ENCODE assay signal across 13 cellular contexts in genomic region chr3:158771018-158771350, GRCh38. TPM values are rescaled to one million over a fixed set of nuclear protein-coding genes. Genes with fewer than 3 reads are reported as not detected.
"Had no signal": no experiment of that assay in that cellular context is flagged by ENCODE, and none has a peak within 500 bp of the region (broad histone marks: within the 10 kb centered on the region; RNA-seq: fewer than 3 reads in every experiment).

No MANE protein-coding gene starts in this region.

- H3K4me3 ChIP-seq: colonic mucosa, suprapubic skin had no signal

- H3K9me3 ChIP-seq: colonic mucosa, suprapubic skin had no signal

- ATAC-seq: stimulated activated naive CD8-positive, alpha-beta T cell treated with anti-CD3 and anti-CD28 coated beads, Interleukin-15, Interleukin-2, amounts not matched to agents 100 U/mL and 50 U/mL, for 24 hours had no signal

- DNase-seq: activated CD4-positive, alpha-beta memory T cell treated with anti-CD3 and anti-CD28 coated beads, Interleukin-2, amount 10 ng/mL, durations not matched to agents 7 days and 5 days; activated CD8-positive, alpha-beta memory T cell treated with anti-CD3 and anti-CD28 coated beads, Interleukin-2, amount 50 U/mL, for 4 hours; caudate nucleus; colonic mucosa; glutamatergic neuron; immature natural killer cell; occipital lobe; stimulated activated CD4-positive, alpha-beta T cell treated with anti-CD3 and anti-CD28 coated beads, Interleukin-4, amount 100 ng/mL, for 1 hour; stimulated activated CD8-positive, alpha-beta memory T cell treated with anti-CD3 and anti-CD28 coated beads, Interleukin-4, amount 100 ng/mL, for 48 hours; stimulated activated naive CD8-positive, alpha-beta T cell treated with anti-CD3 and anti-CD28 coated beads, Interleukin-15, Interleukin-2, amounts not matched to agents 100 U/mL and 50 U/mL, for 24 hours; T-helper 9 cell had no signal

- H3K27me3 ChIP-seq: colonic mucosa, suprapubic skin had no signal

- H3K27ac ChIP-seq: suprapubic skin had no signal

- H3K36me3 ChIP-seq: colonic mucosa, suprapubic skin had no signal

RNA-seq across cellular contexts. Expression of gene RARRES1, which starts 38.7 kb away (rescaled TPM):
- total RNA-seq: activated CD4-positive, alpha-beta memory T cell treated with anti-CD3 and anti-CD28 coated beads, Interleukin-2, amount 10 ng/mL, durations not matched to agents 7 days and 5 days; natural killer cell treated with Interleukin-12 subunit alpha and Interleukin-12 subunit beta and Interleukin-15 and Interleukin-18, amount 100 ng/mL, for 72 hours had no signal
- polyA plus RNA-seq: immature natural killer cell had no signal
